In the genomic region with DNA sequence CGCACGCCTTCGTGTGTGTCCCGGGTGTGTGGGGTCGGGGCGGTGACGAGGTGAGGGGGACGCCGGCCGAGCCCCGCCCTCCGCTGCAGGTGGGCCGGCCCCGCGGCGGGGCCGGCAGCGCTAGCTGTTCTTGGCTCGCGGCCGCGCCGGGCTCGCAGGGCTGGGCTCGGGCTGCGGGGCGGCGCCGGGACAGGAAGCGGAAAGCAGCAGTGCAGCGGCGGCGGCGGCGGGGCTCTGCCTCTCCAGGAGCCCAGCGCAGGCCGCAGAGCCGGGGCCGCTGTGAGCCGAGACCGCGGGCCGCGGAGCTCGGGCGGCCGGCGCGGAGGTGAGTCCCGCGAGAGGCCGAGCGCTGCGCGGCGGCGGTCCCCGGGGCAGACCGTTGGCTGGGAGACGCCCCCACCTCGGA, we compare ENCODE assay signal across 8 cellular contexts. TPM values are rescaled to one million over a fixed set of nuclear protein-coding genes. Genes with fewer than 3 reads are reported as not detected.
DNase-seq lines count a peak whose midpoint lies in the region; ATAC-seq and TF ChIP-seq lines count a peak whose summit lies in the region.

A gene (plus strand): TSS at position 209 of the 406 bp plus-strand sequence. CDS start 9,444 bp downstream, outside the sequence.

- H3K27me3 Mint-ChIP-seq in Caco-2 (ENCODE audit: insufficient read depth, unreplicated experiment) (no peaks in the 10 kb centered on the region), neural crest cell (ENCODE audit: low read depth) (peaks cover 42% of the 10 kb centered on the region)
- H3K27me3 Mint-ChIP-seq in activated T-cell treated with anti-CD3 and anti-CD28 coated beads, Interleukin-2, amount 50 U/mL, for 24 hours = peaks cover 64% of the 10 kb centered on the region

- H3K36me3 Mint-ChIP-seq in Caco-2 (ENCODE audit: insufficient read depth, unreplicated experiment) (peaks cover 12% of the 10 kb centered on the region), neural crest cell (ENCODE audit: low read depth) (peaks cover 7% of the 10 kb centered on the region)
- no peaks in the 10 kb centered on the region for H3K36me3 Mint-ChIP-seq in activated T-cell treated with anti-CD3 and anti-CD28 coated beads, Interleukin-2, amount 50 U/mL, for 24 hours (ENCODE audit: low read depth)

- no TSS peak for BruUV-seq in Caco-2 (replicated peaks; lab: Mats Ljungman, UMichigan)

- H3K4me3 ChIP-seq in Caco-2 (ENCODE audit: low read depth, low read length) (peak within 1 kb of the TSS; percentile 78), fibroblast of pulmonary artery (replicated peaks; ENCODE audit: low read depth, low read length) (peak within 1 kb of the TSS; percentile 77)

- H3K4me1 ChIP-seq in Caco-2 = peaks cover 14% of the 10 kb centered on the region

- peak; percentile 63 to 71 for DNase-seq in Caco-2
- peak; percentile 62 for DNase-seq in GM19238 (ENCODE audit: insufficient read length, low spot score)
- DNase-seq in NCI-H510A (lab: John Stamatoyannopoulos, UW) = peak; percentile 45
- peak; percentile 62 for DNase-seq in activated T-cell treated with anti-CD3 and anti-CD28 coated beads, Interleukin-2, amount 50 U/mL, for 24 hours
- peak; percentile 58 for DNase-seq in fibroblast of pulmonary artery (ENCODE audit: low read depth)
- peak; percentile 48 for DNase-seq in neural crest cell (ENCODE audit: low read depth, low spot score)
- DNase-seq in G401 (ENCODE audit: low spot score) = no peak

- peaks cover 2% of the 10 kb centered on the region for H3K9me3 Mint-ChIP-seq in Caco-2 (ENCODE audit: unreplicated experiment)
- peaks cover 14% of the 10 kb centered on the region for H3K9me3 Mint-ChIP-seq in activated T-cell treated with anti-CD3 and anti-CD28 coated beads, Interleukin-2, amount 50 U/mL, for 24 hours
- H3K9me3 Mint-ChIP-seq in neural crest cell = peaks cover 15% of the 10 kb centered on the region

- H3K9me3 ChIP-seq in Caco-2 = no peaks in the 10 kb centered on the region

- H3K36me3 ChIP-seq in Caco-2 (ENCODE audit: control insufficient read depth, insufficient read depth, low read length) = no peaks in the 10 kb centered on the region

- CTCF ChIA-PET in Caco-2 (lab: Charles Lee) = interaction anchor here (0.6 to 2.0 kb wide), 5 partner anchors 33 to 150 kb away, joined by 3 to 17 read pairs (median 4); no protein-coding TSS in a partner anchor

- POLR2A ChIA-PET in Caco-2 (lab: Charles Lee) = interaction anchor here (0.6 to 2.0 kb wide), 2 partner anchors 8 to 65 kb away, joined by 4 to 5 read pairs; no protein-coding TSS in a partner anchor

- no peak for TF ChIP-seq CTCF in Caco-2 (IDR thresholded peaks at IDR 0.05; ENCODE audit: insufficient read depth in 1 of 2, low read depth in 1 of 2, low read length in 1 of 2, severe bottlenecking in 1 of 2, unreplicated experiment in 1 of 2)
- TF ChIP-seq CTCF in fibroblast of pulmonary artery (IDR thresholded peaks at IDR 0.05; ENCODE audit: low read length, missing control alignments) = no peak
- TF ChIP-seq CTCF in neural crest cell (conservative IDR thresholded peaks at IDR 0.05) = no peak

- H3K27ac Mint-ChIP-seq in Caco-2 (ENCODE audit: unreplicated experiment) (peak within 1 kb of the TSS; percentile 76), neural crest cell (ENCODE audit: unreplicated experiment) (peak within 1 kb of the TSS; percentile 48)
- H3K27ac Mint-ChIP-seq in activated T-cell treated with anti-CD3 and anti-CD28 coated beads, Interleukin-2, amount 50 U/mL, for 24 hours = peak within 1 kb of the TSS; percentile 42

- ATAC-seq in HG03159 (IDR thresholded peaks at IDR 0.05; ENCODE audit: unreplicated experiment) = peak; percentile 46

- peaks cover 4% of the 10 kb centered on the region for H3K4me1 Mint-ChIP-seq in Caco-2 (ENCODE audit: low read depth, unreplicated experiment)
- H3K4me1 Mint-ChIP-seq in activated T-cell treated with anti-CD3 and anti-CD28 coated beads, Interleukin-2, amount 50 U/mL, for 24 hours (ENCODE audit: low read depth) = peaks cover 13% of the 10 kb centered on the region
- peaks cover 14% of the 10 kb centered on the region for H3K4me1 Mint-ChIP-seq in neural crest cell

- H3K4me3 Mint-ChIP-seq in Caco-2 (ENCODE audit: unreplicated experiment) (peak within 1 kb of the TSS; percentile 92), neural crest cell (peak within 1 kb of the TSS; percentile 93)
- H3K4me3 Mint-ChIP-seq in activated T-cell treated with anti-CD3 and anti-CD28 coated beads, Interleukin-2, amount 50 U/mL, for 24 hours = peak within 1 kb of the TSS; percentile 79

- no peaks in the 10 kb centered on the region for H3K27me3 ChIP-seq in Caco-2 (replicated peaks; ENCODE audit: control insufficient read depth, insufficient read depth, low read length)

- in situ Hi-C loops in G401 (cut with HindIII; ENCODE audit: low sequenced_read_pairs) = no loop called here

- intact Hi-C loops in Caco-2 (cut with micrococcal nuclease; ENCODE audit: unreplicated experiment) = loop anchor here (1.0 to 2.0 kb wide), 2 partner anchors 70 to 123 kb away; no protein-coding TSS in a partner anchor

RNA-seq across cellular contexts. Expression of the gene that starts here (rescaled TPM):
- 11.3 and 13.6 TPM in 2 replicates for total RNA-seq in Caco-2 (2022)
- 5.4 and 6.6 TPM in 2 replicates for total RNA-seq in neural crest cell
- total RNA-seq in G401 (2014; rRNA removed; shearing (Covaris generic)) = 1.5 and 2.3 TPM in 2 replicates
